ENCODE assay signal across 1 cellular context in genomic region chr5:140401362-140402257, GRCh38.
TF ChIP-seq lines count a peak whose summit lies in the region.

ANKHD1 (plus strand) TSS chr5:140401833; CDS start chr5:140401968, 135 bp downstream.

TF ChIP-seq in HepG2, 621 proteins besides CTCF, POLR2A, EP300 and RAD21 (continued from another document and continues in another):
- TF ChIP-seq ZNF33B (CRISPR knock-in tag; IDR thresholded peaks at IDR 0.05) (0 out of 2 replicates have a peak, but pooled peaks have one; percentile 28), HMGXB3 (CRISPR knock-in tag; IDR thresholded peaks at IDR 0.05; ENCODE audit: borderline replicate concordance) (peak; percentile 94), ZNF383 (CRISPR knock-in tag; IDR thresholded peaks at IDR 0.05; ENCODE audit: borderline replicate concordance) (no peak), ZSCAN5A (CRISPR knock-in tag; IDR thresholded peaks at IDR 0.05; ENCODE audit: borderline replicate concordance) (no peak), NFRKB (IDR thresholded peaks at IDR 0.05) (no peak), KLF16 (CRISPR knock-in tag; IDR thresholded peaks at IDR 0.05) (peak in 1 of 2 experiments; percentile 17; a peak in 1 of 4 replicates), RFXAP (CRISPR knock-in tag; IDR thresholded peaks at IDR 0.05; ENCODE audit: borderline replicate concordance) (peak; percentile 56; the same call in 1 of the 2 replicates), ZFP90 (CRISPR knock-in tag; IDR thresholded peaks at IDR 0.05; ENCODE audit: borderline replicate concordance) (peak; percentile 84; the same call in 1 of the 2 replicates), FOXP4 (CRISPR knock-in tag; IDR thresholded peaks at IDR 0.05) (0 out of 2 replicates have a peak, but pooled peaks have one; percentile 15), NFYC (CRISPR knock-in tag; IDR thresholded peaks at IDR 0.05) (peak; percentile 94), ZNF773 (CRISPR knock-in tag; IDR thresholded peaks at IDR 0.05; ENCODE audit: borderline replicate concordance) (0 out of 2 replicates have a peak, but pooled peaks have one; percentile 34), AHDC1 (CRISPR knock-in tag; IDR thresholded peaks at IDR 0.05; ENCODE audit: borderline replicate concordance) (no peak), ZBED4 (CRISPR knock-in tag; IDR thresholded peaks at IDR 0.05; ENCODE audit: borderline replicate concordance) (no peak), GLMP (CRISPR knock-in tag; IDR thresholded peaks at IDR 0.05; ENCODE audit: borderline replicate concordance) (no peak), KDM6A (CRISPR knock-in tag; IDR thresholded peaks at IDR 0.05; ENCODE audit: low read depth) (peak; percentile 3; the same call in 1 of the 2 replicates), CBFB (CRISPR knock-in tag; IDR thresholded peaks at IDR 0.05) (no peak), E2F2 (CRISPR knock-in tag; IDR thresholded peaks at IDR 0.05; ENCODE audit: borderline replicate concordance) (peak; percentile 90; the same call in 1 of the 2 replicates), JUNB (CRISPR knock-in tag; IDR thresholded peaks at IDR 0.05; ENCODE audit: borderline replicate concordance) (no peak), ZNF629 (CRISPR knock-in tag; conservative IDR thresholded peaks at IDR 0.05) (no peak), ELF4 (CRISPR knock-in tag; IDR thresholded peaks at IDR 0.05; ENCODE audit: borderline replicate concordance) (no peak; the same call in 1 of the 2 replicates), ZNF577 (CRISPR knock-in tag; IDR thresholded peaks at IDR 0.05; ENCODE audit: borderline replicate concordance, low read depth) (no peak), JDP2 (CRISPR knock-in tag; IDR thresholded peaks at IDR 0.05; ENCODE audit: borderline replicate concordance) (no peak; the same call in 1 of the 2 replicates), IRF9 (CRISPR knock-in tag; IDR thresholded peaks at IDR 0.05; ENCODE audit: borderline replicate concordance) (peak; percentile 19; the same call in 1 of the 2 replicates), SKI (IDR thresholded peaks at IDR 0.05; ENCODE audit: partially characterized antibody) (peak; percentile 41), ZNF737 (CRISPR knock-in tag; IDR thresholded peaks at IDR 0.05; ENCODE audit: borderline replicate concordance) (no peak), ZNF784 (CRISPR knock-in tag; IDR thresholded peaks at IDR 0.05; ENCODE audit: borderline replicate concordance) (no peak; the same call in 1 of the 2 replicates)
